1 cellular context compared by ENCODE assay signal in genomic region chr13:99606322-99607089, GRCh38.
TF ChIP-seq lines count a peak whose summit lies in the region.

CLYBL (plus strand) TSS chr13:99606690.

TF ChIP-seq in K562, 482 proteins besides CTCF, POLR2A, EP300 and RAD21 (continued from another document and continues in another):
- TF ChIP-seq CUX1 (CRISPR knock-in tag; IDR thresholded peaks at IDR 0.05) (no peak), ZNF785 (CRISPR knock-in tag; IDR thresholded peaks at IDR 0.05) (no peak), ZBTB33 (CRISPR knock-in tag; IDR thresholded peaks at IDR 0.05) (peak; percentile 57; the same call in 1 of the 2 replicates), ZNF133 (CRISPR knock-in tag; IDR thresholded peaks at IDR 0.05) (no peak), RBM17 (IDR thresholded peaks at IDR 0.05; ENCODE audit: borderline replicate concordance, low read depth, low read length) (no peak), ZNF507 (tag; conservative IDR thresholded peaks at IDR 0.05) (no peak), NR2C1 (IDR thresholded peaks at IDR 0.05) (no peak), NR2C1 (tag; IDR thresholded peaks at IDR 0.05) (0 out of 2 replicates have a peak, but pooled peaks have one; percentile 27), ELK3 (CRISPR knock-in tag; IDR thresholded peaks at IDR 0.05) (no peak), ZNF695 (CRISPR knock-in tag; IDR thresholded peaks at IDR 0.05) (no peak), ZNF174 (CRISPR knock-in tag; IDR thresholded peaks at IDR 0.05) (no peak), TAF9B (IDR thresholded peaks at IDR 0.05; ENCODE audit: partially characterized antibody) (no peak), JUND (IDR thresholded peaks at IDR 0.05; ENCODE audit: borderline replicate concordance, low read depth, low read length) (no peak), JUND (tag; IDR thresholded peaks at IDR 0.05; ENCODE audit: borderline replicate concordance, low read depth, low read length) (no peak), MAX (CRISPR knock-in tag; IDR thresholded peaks at IDR 0.05) (peak; percentile 85), SIX5 (IDR thresholded peaks at IDR 0.05; ENCODE audit: borderline replicate concordance in 1 of 2, insufficient read depth in 1 of 2, low read depth in 1 of 2, low read length in 2 of 2) (no peak), E2F5 (CRISPR knock-in tag; IDR thresholded peaks at IDR 0.05) (no peak), ZNF668 (CRISPR knock-in tag; IDR thresholded peaks at IDR 0.05) (no peak), ARID2 (IDR thresholded peaks at IDR 0.05) (no peak), SNIP1 (IDR thresholded peaks at IDR 0.05; ENCODE audit: low read depth) (no peak), TAF7 (tag; IDR thresholded peaks at IDR 0.05) (no peak), GABPB2 (CRISPR knock-in tag; conservative IDR thresholded peaks at IDR 0.05) (no peak), TGIF2 (CRISPR knock-in tag; IDR thresholded peaks at IDR 0.05) (no peak), NR2C2 (CRISPR knock-in tag; IDR thresholded peaks at IDR 0.05) (no peak), NR2C2 (tag; IDR thresholded peaks at IDR 0.05) (peak; percentile 56), NR3C1 (CRISPR knock-in tag; IDR thresholded peaks at IDR 0.05) (no peak), PCBP1 (IDR thresholded peaks at IDR 0.05; ENCODE audit: low read depth, low read length, poor library complexity, severe bottlenecking) (peak; percentile 35), ARHGAP35 (IDR thresholded peaks at IDR 0.05; ENCODE audit: partially characterized antibody) (no peak), ZNF778 (CRISPR knock-in tag; IDR thresholded peaks at IDR 0.05) (no peak), SAFB2 (IDR thresholded peaks at IDR 0.05; ENCODE audit: borderline replicate concordance, low read depth, low read length, severe bottlenecking) (no peak), HCFC1 (IDR thresholded peaks at IDR 0.05; ENCODE audit: low read depth, low read length) (no peak), THAP7 (CRISPR knock-in tag; IDR thresholded peaks at IDR 0.05) (no peak), BRD4 (IDR thresholded peaks at IDR 0.05) (0 out of 2 replicates have a peak, but pooled peaks have one; percentile 40), ZC3H11A (IDR thresholded peaks at IDR 0.05; ENCODE audit: low read depth, low read length) (no peak), ATF3 (IDR thresholded peaks at IDR 0.05) (no peak), ATF3 (CRISPR knock-in tag; conservative IDR thresholded peaks at IDR 0.05) (no peak), TCF3 (CRISPR knock-in tag; IDR thresholded peaks at IDR 0.05) (no peak), PHF8 (IDR thresholded peaks at IDR 0.05; ENCODE audit: borderline replicate concordance, low read length) (peak; percentile 90), VEZF1 (CRISPR knock-in tag; IDR thresholded peaks at IDR 0.05) (peak; percentile 92), ZBTB1 (CRISPR knock-in tag; IDR thresholded peaks at IDR 0.05; ENCODE audit: borderline replicate concordance, low read depth) (no peak; the same call in 1 of the 2 replicates), RUNX1 (IDR thresholded peaks at IDR 0.05; ENCODE audit: low read depth) (no peak), RB1 (IDR thresholded peaks at IDR 0.05; ENCODE audit: low read depth) (peak; percentile 66; the same call in 1 of the 2 replicates), MEIS2 (IDR thresholded peaks at IDR 0.05; ENCODE audit: partially characterized antibody) (no peak)
